Comparison of ENCODE assay signal across 2 cellular contexts in the genomic region with DNA sequence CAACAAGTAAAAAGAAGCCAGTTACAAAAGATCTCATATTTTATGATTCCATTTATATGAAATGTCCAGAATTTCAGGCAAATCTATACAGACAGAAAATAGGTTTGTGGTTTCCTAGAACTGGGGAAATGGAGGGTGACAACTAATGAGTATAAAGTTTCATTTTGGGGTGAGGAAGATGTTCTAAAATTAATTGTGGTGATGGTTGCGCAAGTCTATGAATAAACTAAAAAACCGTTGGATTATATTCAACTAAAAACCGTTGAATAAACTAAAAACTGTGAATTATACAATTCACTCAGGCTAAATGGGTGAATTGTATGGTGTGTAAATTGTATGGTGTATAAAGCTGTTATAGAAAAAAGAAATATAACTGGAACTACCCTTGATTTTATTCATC.
TF ChIP-seq lines count a peak whose summit lies in the region.

No MANE protein-coding gene starts in this region.

TF ChIP-seq in HepG2, 621 proteins besides CTCF, POLR2A, EP300 and RAD21:
- no peak for TF ChIP-seq ZNF121 (CRISPR knock-in tag; IDR thresholded peaks at IDR 0.05)
- TF ChIP-seq ZNF558 (CRISPR knock-in tag; IDR thresholded peaks at IDR 0.05; ENCODE audit: borderline replicate concordance) = no peak
- TF ChIP-seq, protein P1, sequence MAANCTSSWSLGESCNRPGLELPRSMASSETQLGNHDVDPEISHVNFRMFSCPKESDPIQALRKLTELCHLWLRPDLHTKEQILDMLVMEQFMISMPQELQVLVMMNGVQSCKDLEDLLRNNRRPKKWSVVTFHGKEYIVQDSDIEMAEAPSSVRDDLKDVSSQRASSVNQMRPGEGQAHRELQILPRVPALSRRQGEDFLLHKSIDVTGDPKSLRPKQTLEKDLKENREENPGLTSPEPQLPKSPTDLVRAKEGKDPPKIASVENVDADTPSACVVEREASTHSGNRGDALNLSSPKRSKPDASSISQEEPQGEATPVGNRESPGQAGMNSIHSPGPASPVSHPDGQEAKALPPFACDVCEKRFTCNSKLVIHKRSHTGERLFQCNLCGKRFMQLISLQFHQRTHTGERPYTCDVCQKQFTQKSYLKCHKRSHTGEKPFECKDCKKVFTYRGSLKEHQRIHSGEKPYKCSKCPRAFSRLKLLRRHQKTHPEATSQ (CRISPR knock-in tag; IDR thresholded peaks at IDR 0.05; ENCODE audit: borderline replicate concordance) = no peak
- TF ChIP-seq ZBTB3 (CRISPR knock-in tag; IDR thresholded peaks at IDR 0.05; ENCODE audit: borderline replicate concordance, low read depth) = no peak
- no peak for TF ChIP-seq HNRNPUL1 (IDR thresholded peaks at IDR 0.05; ENCODE audit: low read depth, low read length)
- 0 out of 2 replicates have a peak, but pooled peaks have one; percentile 34 for TF ChIP-seq CEBPB (IDR thresholded peaks at IDR 0.05; ENCODE audit: borderline replicate concordance, low read depth, low read length)
- TF ChIP-seq EEA1 (CRISPR knock-in tag; IDR thresholded peaks at IDR 0.05; ENCODE audit: borderline replicate concordance) = no peak

TF ChIP-seq in H1, 55 proteins besides CTCF, POLR2A, EP300 and RAD21:
- TF ChIP-seq SP2 (IDR thresholded peaks at IDR 0.05; ENCODE audit: low read length) (no peak), TAF1 (IDR thresholded peaks at IDR 0.05; ENCODE audit: low read depth, low read length) (no peak), JUND (IDR thresholded peaks at IDR 0.05; ENCODE audit: low read length) (no peak), SIN3A (conservative IDR thresholded peaks at IDR 0.05 in 1 of 2, IDR thresholded peaks at IDR 0.05 in 1 of 2; ENCODE audit: low read depth in 1 of 2, low read length in 2 of 2) (no peak), CEBPB (IDR thresholded peaks at IDR 0.05; ENCODE audit: low read depth, low read length) (peak; percentile 20; the same call in 1 of the 2 replicates)
- TF ChIP-seq, protein P2, sequence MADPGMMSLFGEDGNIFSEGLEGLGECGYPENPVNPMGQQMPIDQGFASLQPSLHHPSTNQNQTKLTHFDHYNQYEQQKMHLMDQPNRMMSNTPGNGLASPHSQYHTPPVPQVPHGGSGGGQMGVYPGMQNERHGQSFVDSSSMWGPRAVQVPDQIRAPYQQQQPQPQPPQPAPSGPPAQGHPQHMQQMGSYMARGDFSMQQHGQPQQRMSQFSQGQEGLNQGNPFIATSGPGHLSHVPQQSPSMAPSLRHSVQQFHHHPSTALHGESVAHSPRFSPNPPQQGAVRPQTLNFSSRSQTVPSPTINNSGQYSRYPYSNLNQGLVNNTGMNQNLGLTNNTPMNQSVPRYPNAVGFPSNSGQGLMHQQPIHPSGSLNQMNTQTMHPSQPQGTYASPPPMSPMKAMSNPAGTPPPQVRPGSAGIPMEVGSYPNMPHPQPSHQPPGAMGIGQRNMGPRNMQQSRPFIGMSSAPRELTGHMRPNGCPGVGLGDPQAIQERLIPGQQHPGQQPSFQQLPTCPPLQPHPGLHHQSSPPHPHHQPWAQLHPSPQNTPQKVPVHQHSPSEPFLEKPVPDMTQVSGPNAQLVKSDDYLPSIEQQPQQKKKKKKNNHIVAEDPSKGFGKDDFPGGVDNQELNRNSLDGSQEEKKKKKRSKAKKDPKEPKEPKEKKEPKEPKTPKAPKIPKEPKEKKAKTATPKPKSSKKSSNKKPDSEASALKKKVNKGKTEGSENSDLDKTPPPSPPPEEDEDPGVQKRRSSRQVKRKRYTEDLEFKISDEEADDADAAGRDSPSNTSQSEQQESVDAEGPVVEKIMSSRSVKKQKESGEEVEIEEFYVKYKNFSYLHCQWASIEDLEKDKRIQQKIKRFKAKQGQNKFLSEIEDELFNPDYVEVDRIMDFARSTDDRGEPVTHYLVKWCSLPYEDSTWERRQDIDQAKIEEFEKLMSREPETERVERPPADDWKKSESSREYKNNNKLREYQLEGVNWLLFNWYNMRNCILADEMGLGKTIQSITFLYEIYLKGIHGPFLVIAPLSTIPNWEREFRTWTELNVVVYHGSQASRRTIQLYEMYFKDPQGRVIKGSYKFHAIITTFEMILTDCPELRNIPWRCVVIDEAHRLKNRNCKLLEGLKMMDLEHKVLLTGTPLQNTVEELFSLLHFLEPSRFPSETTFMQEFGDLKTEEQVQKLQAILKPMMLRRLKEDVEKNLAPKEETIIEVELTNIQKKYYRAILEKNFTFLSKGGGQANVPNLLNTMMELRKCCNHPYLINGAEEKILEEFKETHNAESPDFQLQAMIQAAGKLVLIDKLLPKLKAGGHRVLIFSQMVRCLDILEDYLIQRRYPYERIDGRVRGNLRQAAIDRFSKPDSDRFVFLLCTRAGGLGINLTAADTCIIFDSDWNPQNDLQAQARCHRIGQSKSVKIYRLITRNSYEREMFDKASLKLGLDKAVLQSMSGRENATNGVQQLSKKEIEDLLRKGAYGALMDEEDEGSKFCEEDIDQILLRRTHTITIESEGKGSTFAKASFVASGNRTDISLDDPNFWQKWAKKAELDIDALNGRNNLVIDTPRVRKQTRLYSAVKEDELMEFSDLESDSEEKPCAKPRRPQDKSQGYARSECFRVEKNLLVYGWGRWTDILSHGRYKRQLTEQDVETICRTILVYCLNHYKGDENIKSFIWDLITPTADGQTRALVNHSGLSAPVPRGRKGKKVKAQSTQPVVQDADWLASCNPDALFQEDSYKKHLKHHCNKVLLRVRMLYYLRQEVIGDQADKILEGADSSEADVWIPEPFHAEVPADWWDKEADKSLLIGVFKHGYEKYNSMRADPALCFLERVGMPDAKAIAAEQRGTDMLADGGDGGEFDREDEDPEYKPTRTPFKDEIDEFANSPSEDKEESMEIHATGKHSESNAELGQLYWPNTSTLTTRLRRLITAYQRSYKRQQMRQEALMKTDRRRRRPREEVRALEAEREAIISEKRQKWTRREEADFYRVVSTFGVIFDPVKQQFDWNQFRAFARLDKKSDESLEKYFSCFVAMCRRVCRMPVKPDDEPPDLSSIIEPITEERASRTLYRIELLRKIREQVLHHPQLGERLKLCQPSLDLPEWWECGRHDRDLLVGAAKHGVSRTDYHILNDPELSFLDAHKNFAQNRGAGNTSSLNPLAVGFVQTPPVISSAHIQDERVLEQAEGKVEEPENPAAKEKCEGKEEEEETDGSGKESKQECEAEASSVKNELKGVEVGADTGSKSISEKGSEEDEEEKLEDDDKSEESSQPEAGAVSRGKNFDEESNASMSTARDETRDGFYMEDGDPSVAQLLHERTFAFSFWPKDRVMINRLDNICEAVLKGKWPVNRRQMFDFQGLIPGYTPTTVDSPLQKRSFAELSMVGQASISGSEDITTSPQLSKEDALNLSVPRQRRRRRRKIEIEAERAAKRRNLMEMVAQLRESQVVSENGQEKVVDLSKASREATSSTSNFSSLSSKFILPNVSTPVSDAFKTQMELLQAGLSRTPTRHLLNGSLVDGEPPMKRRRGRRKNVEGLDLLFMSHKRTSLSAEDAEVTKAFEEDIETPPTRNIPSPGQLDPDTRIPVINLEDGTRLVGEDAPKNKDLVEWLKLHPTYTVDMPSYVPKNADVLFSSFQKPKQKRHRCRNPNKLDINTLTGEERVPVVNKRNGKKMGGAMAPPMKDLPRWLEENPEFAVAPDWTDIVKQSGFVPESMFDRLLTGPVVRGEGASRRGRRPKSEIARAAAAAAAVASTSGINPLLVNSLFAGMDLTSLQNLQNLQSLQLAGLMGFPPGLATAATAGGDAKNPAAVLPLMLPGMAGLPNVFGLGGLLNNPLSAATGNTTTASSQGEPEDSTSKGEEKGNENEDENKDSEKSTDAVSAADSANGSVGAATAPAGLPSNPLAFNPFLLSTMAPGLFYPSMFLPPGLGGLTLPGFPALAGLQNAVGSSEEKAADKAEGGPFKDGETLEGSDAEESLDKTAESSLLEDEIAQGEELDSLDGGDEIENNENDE (IDR thresholded peaks at IDR 0.05; ENCODE audit: insufficient replicate concordance, low read length) = no peak
